1 cellular context compared by ENCODE assay signal in the genomic region with DNA sequence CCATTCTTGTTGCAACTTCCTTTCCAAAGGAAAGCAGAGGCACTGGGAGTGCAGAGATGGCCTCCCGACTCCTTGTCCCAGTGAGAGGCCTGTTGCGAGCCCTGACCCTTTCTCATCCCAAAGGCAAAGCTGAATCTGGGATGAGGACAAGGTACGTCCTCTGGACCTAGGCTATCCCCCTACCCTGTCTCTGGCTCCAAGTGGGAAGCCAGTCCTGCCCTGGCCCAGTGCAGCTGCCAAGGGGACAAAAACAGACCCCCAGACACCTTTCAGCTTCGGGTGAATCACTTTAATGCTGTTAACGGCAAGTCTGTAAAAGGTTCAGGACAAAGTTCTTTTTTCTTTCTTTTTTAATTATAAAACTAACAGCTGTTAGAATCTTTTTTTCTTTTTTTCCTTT.
TF ChIP-seq lines count a peak whose summit lies in the region.

No MANE protein-coding gene starts in this region.

TF ChIP-seq in HepG2, 621 proteins besides CTCF, POLR2A, EP300 and RAD21:
- TF ChIP-seq ZNF7 (CRISPR knock-in tag; IDR thresholded peaks at IDR 0.05), result no peak
TF ChIP-seq in HepG2: peak in this region for 0.
